25 cellular contexts compared by ENCODE assay signal in genomic region chr2:128448331-128449225, GRCh38.
DNase-seq lines count a peak whose midpoint lies in the region; ATAC-seq, FAIRE-seq and TF ChIP-seq lines count a peak whose summit lies in the region.
"Had no signal": no experiment of that assay in that cellular context is flagged by ENCODE, and none has a peak within 500 bp of the region (broad histone marks: within the 10 kb centered on the region; RNA-seq: fewer than 3 reads in every experiment).

No MANE protein-coding gene starts in this region.

- no TSS peak for BruUV-seq in A673 (replicated peaks; lab: Mats Ljungman, UMichigan)
- BruUV-seq in IMR-90 (replicated peaks; lab: Mats Ljungman, UMichigan): no TSS peak

- H3K4me1 Mint-ChIP-seq in endodermal cell (no peaks in the 10 kb centered on the region), progenitor cell of endocrine pancreas (ENCODE audit: low read depth) (peaks cover 5% of the 10 kb centered on the region)
- H3K4me1 Mint-ChIP-seq: T-helper 17 cell had no signal

- H4K8ac ChIP-seq in IMR-90 (ENCODE audit: low read depth in 2 of 2, low read length in 2 of 2): no peak overlapping the region

- no peak overlapping the region for H3K18ac ChIP-seq in IMR-90 (ENCODE audit: low read depth, low read length)

- H2AK9ac ChIP-seq in IMR-90 (replicated peaks; ENCODE audit: low read depth, low read length, poor library complexity): peak overlapping the region; percentile 47

- WGBS in IMR-90 (ENCODE audit: extremely low coverage in 2 of 2, insufficient read length in 1 of 2), 2 experiments: 90% methylated on average over 7 of the region's 13 CpGs; no CpG with 5 or more reads in 1 of the 2 experiments
- 94 to 95% methylated on average over 10 to 13 of the region's 13 CpGs for WGBS in endodermal cell (ENCODE audit: insufficient coverage in 1 of 2, insufficient read length in 1 of 2), 2 experiments

- dilution Hi-C loops in IMR-90 (cut with HindIII; ENCODE audit: low sequenced_read_pairs, unreplicated experiment): no loop called here

- H3K9me3 Mint-ChIP-seq in endodermal cell (no peaks in the 10 kb centered on the region), progenitor cell of endocrine pancreas (ENCODE audit: low read depth) (no peaks in the 10 kb centered on the region)
- H3K9me3 Mint-ChIP-seq: activated naive CD4-positive, alpha-beta T cell treated with anti-CD3 and anti-CD28 coated beads for 36 hours; activated T-cell treated with anti-CD3 and anti-CD28 coated beads, Interleukin-2, amount 50 U/mL, for 24 hours; stimulated activated naive CD8-positive, alpha-beta T cell treated with anti-CD3 and anti-CD28 coated beads, Interleukin-15, Interleukin-2, amounts not matched to agents 100 ng/mL and 50 ng/mL, for 24 hours had no signal

- H3K27ac Mint-ChIP-seq in endodermal cell (no peak overlapping the region), progenitor cell of endocrine pancreas (no peak overlapping the region)
- H3K27ac Mint-ChIP-seq: activated naive CD4-positive, alpha-beta T cell treated with anti-CD3 and anti-CD28 coated beads for 36 hours; activated T-cell treated with anti-CD3 and anti-CD28 coated beads, Interleukin-2, amount 50 U/mL, for 24 hours; stimulated activated naive CD8-positive, alpha-beta T cell treated with anti-CD3 and anti-CD28 coated beads, Interleukin-15, Interleukin-2, amounts not matched to agents 100 ng/mL and 50 ng/mL, for 24 hours; T-helper 17 cell had no signal

- in situ Hi-C loops in IMR-90 (cut with MboI; ENCODE audit: low sequenced_read_pairs): no loop called here

- no peak overlapping the region for H2BK15ac ChIP-seq in IMR-90 (ENCODE audit: low read depth, low read length)

- no peak for FAIRE-seq in kidney (lab: Jason Lieb, UNC)
- FAIRE-seq: H54, K562, RCC 7860 had no signal

- H3K14ac ChIP-seq in IMR-90 (replicated peaks; ENCODE audit: low read depth, low read length): no peak overlapping the region

- no peak overlapping the region for H3K56ac ChIP-seq in IMR-90 (ENCODE audit: extremely low read depth, insufficient read depth, low read length)

- H3K36me3 Mint-ChIP-seq in endodermal cell (ENCODE audit: low read depth) (no peaks in the 10 kb centered on the region), progenitor cell of endocrine pancreas (ENCODE audit: insufficient read depth) (no peaks in the 10 kb centered on the region)

- DNase-seq in A673 (ENCODE audit: low spot score) (no peak), IMR-90 (no peak), endodermal cell (peak; percentile 19), progenitor cell of endocrine pancreas (ENCODE audit: low spot score, unreplicated experiment) (peak; percentile 6), kidney (no peak), T1000 (lab: John Stamatoyannopoulos, UW) (no peak)
- DNase-seq: activated naive CD4-positive, alpha-beta T cell treated with anti-CD3 and anti-CD28 coated beads for 36 hours; activated T-cell treated with anti-CD3 and anti-CD28 coated beads, Interleukin-2, amount 50 U/mL, for 24 hours; anterior cingulate cortex; central memory CD4-positive, alpha-beta T cell; left ventricle myocardium inferior; NCI-H1436 treated with DMSO at 0.1 percent for 48 hours; NCI-H524; T-helper 17 cell had no signal

- H2AFZ ChIP-seq in IMR-90 (replicated peaks; ENCODE audit: low read length, poor library complexity): no peak overlapping the region

- H3K4me3 ChIP-seq in A673 (ENCODE audit: low read depth, low read length, poor library complexity, severe bottlenecking) (no peak overlapping the region), IMR-90 (ENCODE audit: insufficient read depth, low read depth, low read length) (no peak overlapping the region), endodermal cell (ENCODE audit: low read length) (no peak overlapping the region), kidney (ENCODE audit: low read length in 2 of 2) (no peak overlapping the region)
- H3K4me3 ChIP-seq: dorsolateral prefrontal cortex, K562, left ventricle myocardium inferior, prostate gland, skin epidermis had no signal

- H2AK5ac ChIP-seq in IMR-90 (ENCODE audit: low read depth, low read length): no peak overlapping the region; the same call in 1 of the 2 replicates

- H3K27me3 ChIP-seq in A673 (replicated peaks; ENCODE audit: insufficient read depth, low read depth, low read length, poor library complexity): no peaks in the 10 kb centered on the region
- H3K27me3 ChIP-seq in IMR-90 (ENCODE audit: control insufficient read depth, insufficient read depth, low read length): peaks cover 7% of the 10 kb centered on the region; the same call in 1 of the 2 replicates
- H3K27me3 ChIP-seq in endodermal cell (ENCODE audit: control insufficient read depth, insufficient read depth, low read length, poor library complexity, severe bottlenecking): no peaks in the 10 kb centered on the region

- no peak overlapping the region for H2BK20ac ChIP-seq in IMR-90 (ENCODE audit: low read depth, low read length)

- TF ChIP-seq CTCF in A673 (conservative IDR thresholded peaks at IDR 0.05; ENCODE audit: low read depth, low read length): no peak
- no peak for TF ChIP-seq CTCF in IMR-90 (conservative IDR thresholded peaks at IDR 0.05; ENCODE audit: low read depth, low read length)
- TF ChIP-seq CTCF in endodermal cell (conservative IDR thresholded peaks at IDR 0.05): no peak
- TF ChIP-seq CTCF in progenitor cell of endocrine pancreas (IDR thresholded peaks at IDR 0.05; ENCODE audit: unreplicated experiment): no peak
- no peak for TF ChIP-seq CTCF in kidney (IDR thresholded peaks at IDR 0.05; ENCODE audit: borderline replicate concordance, extremely low read depth, insufficient read depth)

- no peak overlapping the region for H3K23ac ChIP-seq in IMR-90 (ENCODE audit: low read depth, low read length)

- no peak overlapping the region for H4K91ac ChIP-seq in IMR-90 (ENCODE audit: insufficient read depth, low read depth, low read length)

- CTCF ChIA-PET in A673 (lab: Charles Lee): interaction anchor here (0.7 kb wide), 1 partner anchor 127 kb away, joined by 4 read pairs; no protein-coding TSS in a partner anchor
- CTCF ChIA-PET in IMR-90 (lab: Yijun Ruan, JAX): no interaction called here

- POLR2A ChIA-PET in A673 (lab: Charles Lee; ENCODE audit: low non-redundant PET): no interaction called here
- POLR2A ChIA-PET in IMR-90 (lab: Charles Lee; ENCODE audit: unreplicated experiment): no interaction called here

- H3K9me1 ChIP-seq in IMR-90 (ENCODE audit: insufficient read depth, low read length): no peaks in the 10 kb centered on the region

- H3K79me1 ChIP-seq in IMR-90 (ENCODE audit: low read depth in 1 of 2, low read length in 2 of 2): no peaks in the 10 kb centered on the region

- H3K4me1 ChIP-seq in A673 (ENCODE audit: insufficient read depth, low read length, poor library complexity, severe bottlenecking) (peaks cover 19% of the 10 kb centered on the region), IMR-90 (ENCODE audit: control insufficient read depth, insufficient read depth, low read length) (no peaks in the 10 kb centered on the region), endodermal cell (ENCODE audit: control insufficient read depth, insufficient read depth, low read length) (no peaks in the 10 kb centered on the region), kidney (ENCODE audit: control insufficient read depth in 1 of 2, insufficient read depth in 1 of 2, low read depth in 1 of 2, low read length in 2 of 2) (peaks cover 5% of the 10 kb centered on the region in 2 donors)
- H3K4me1 ChIP-seq: prostate gland had no signal

- H3K4me2 ChIP-seq in IMR-90 (ENCODE audit: low read depth, low read length): no peak overlapping the region

- H3K27ac ChIP-seq in A673 (ENCODE audit: low read depth, low read length, poor library complexity, severe bottlenecking) (peak overlapping the region; percentile 7), IMR-90 (ENCODE audit: insufficient read depth, low read length) (no peak overlapping the region), endodermal cell (ENCODE audit: low read depth, low read length) (no peak overlapping the region), kidney (ENCODE audit: low read depth in 2 of 2, low read length in 2 of 2) (no peak overlapping the region)
- H3K27ac ChIP-seq: C4-2B, dorsolateral prefrontal cortex, left ventricle myocardium inferior, prostate gland, VCaP had no signal

- no peak overlapping the region for H2BK5ac ChIP-seq in IMR-90 (ENCODE audit: low read depth, low read length, poor library complexity, severe bottlenecking)

- H3K4ac ChIP-seq in IMR-90 (ENCODE audit: low read depth, low read length): no peak overlapping the region

- no peak overlapping the region for H3K4me3 Mint-ChIP-seq in endodermal cell
- no peak overlapping the region for H3K4me3 Mint-ChIP-seq in progenitor cell of endocrine pancreas (ENCODE audit: low read depth)
- H3K4me3 Mint-ChIP-seq: activated naive CD4-positive, alpha-beta T cell treated with anti-CD3 and anti-CD28 coated beads for 36 hours; activated T-cell treated with anti-CD3 and anti-CD28 coated beads, Interleukin-2, amount 50 U/mL, for 24 hours; stimulated activated naive CD8-positive, alpha-beta T cell treated with anti-CD3 and anti-CD28 coated beads, Interleukin-15, Interleukin-2, amounts not matched to agents 100 ng/mL and 50 ng/mL, for 24 hours; T-helper 17 cell had no signal

- H4K5ac ChIP-seq in IMR-90 (ENCODE audit: low read depth, low read length): no peak overlapping the region

- TF ChIP-seq POLR2A in IMR-90 (IDR thresholded peaks at IDR 0.05; ENCODE audit: low read depth, low read length): no peak

- no peak for TF ChIP-seq RAD21 in IMR-90 (IDR thresholded peaks at IDR 0.05; ENCODE audit: low read length)

- no peaks in the 10 kb centered on the region for H4K20me1 ChIP-seq in IMR-90 (ENCODE audit: insufficient read depth, low read length)

- H3K9me3 ChIP-seq in A673 (ENCODE audit: low read depth, low read length, poor library complexity, severe bottlenecking) (no peaks in the 10 kb centered on the region), IMR-90 (ENCODE audit: control insufficient read depth, insufficient read depth, low read length) (no peaks in the 10 kb centered on the region), endodermal cell (ENCODE audit: control insufficient read depth, low read length) (no peaks in the 10 kb centered on the region), kidney (ENCODE audit: control insufficient read depth in 1 of 2, low read length in 2 of 2) (no peaks in the 10 kb centered on the region)
- H3K9me3 ChIP-seq: left ventricle myocardium inferior, prostate gland had no signal

- H3K9ac ChIP-seq in IMR-90 (ENCODE audit: low read depth, low read length): no peak overlapping the region
- H3K9ac ChIP-seq in endodermal cell (ENCODE audit: extremely low read depth, low read length, poor library complexity, severe bottlenecking): no peak overlapping the region
- no peak overlapping the region for H3K9ac ChIP-seq in kidney (ENCODE audit: low read length in 2 of 2)

- no peak for ATAC-seq in IMR-90 (ENCODE audit: low read depth)
- no peak for ATAC-seq in GM18873 (IDR thresholded peaks at IDR 0.05; ENCODE audit: low FRiP score, unreplicated experiment)
- ATAC-seq in HG02623 (IDR thresholded peaks at IDR 0.05; ENCODE audit: unreplicated experiment): no peak
- ATAC-seq: T-helper 17 cell had no signal

- H3K36me3 ChIP-seq in A673 (ENCODE audit: insufficient read depth, low read length, poor library complexity, severe bottlenecking) (no peaks in the 10 kb centered on the region), IMR-90 (ENCODE audit: control insufficient read depth, insufficient read depth, low read length) (no peaks in the 10 kb centered on the region), endodermal cell (ENCODE audit: control insufficient read depth, insufficient read depth, low read length) (no peaks in the 10 kb centered on the region), kidney (ENCODE audit: control insufficient read depth in 1 of 2, insufficient read depth in 2 of 2, low read length in 2 of 2) (no peaks in the 10 kb centered on the region)
- H3K36me3 ChIP-seq: left ventricle myocardium inferior, prostate gland had no signal

- no peak overlapping the region for H2BK120ac ChIP-seq in IMR-90 (ENCODE audit: low read depth, low read length)

- intact Hi-C loops in A673 (cut with micrococcal nuclease; ENCODE audit: unreplicated experiment) (no loop called here), IMR-90 (cut with micrococcal nuclease) (no loop called here), kidney (cut with DNase I) (no loop called here)

- peaks cover 7% of the 10 kb centered on the region for H3K27me3 Mint-ChIP-seq in endodermal cell (ENCODE audit: insufficient read depth)
- H3K27me3 Mint-ChIP-seq in progenitor cell of endocrine pancreas: peaks cover 18% of the 10 kb centered on the region

Comparison
In these comparisons a context has a peak if more than half of its experiments do, and no peak if none do; other contexts are left out.
1. DNase-seq: peak in endodermal cell (single experiment) and progenitor cell of endocrine pancreas (single experiment); none in A673 (single experiment), IMR-90 (single experiment), kidney (single experiment) and T1000 (single experiment).